Comparison of ENCODE assay signal across 8 cellular contexts in the genomic region with DNA sequence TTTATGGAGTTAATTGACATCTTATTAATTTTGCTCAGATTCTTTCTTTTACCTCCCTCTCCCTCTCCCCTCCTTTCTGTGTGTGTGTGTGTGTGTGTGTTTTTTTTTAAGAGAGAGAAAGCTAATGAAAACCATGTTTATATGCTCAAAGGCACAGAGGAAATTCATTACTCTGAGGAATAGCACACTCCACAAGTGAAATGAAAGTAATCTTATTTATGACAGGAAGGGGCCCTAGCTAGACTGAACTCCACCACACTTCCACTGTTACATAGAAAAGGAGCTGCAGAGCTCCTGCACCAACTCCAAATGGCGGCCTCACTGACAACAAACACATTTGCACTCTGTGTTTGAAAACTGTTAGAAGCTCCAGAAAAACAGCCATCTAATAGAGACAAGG.
DNase-seq lines count a peak whose midpoint lies in the region; ATAC-seq, FAIRE-seq and TF ChIP-seq lines count a peak whose summit lies in the region.

No MANE protein-coding gene starts in this region.

- TF ChIP-seq POLR2A in IMR-90 (IDR thresholded peaks at IDR 0.05; ENCODE audit: low read depth, low read length) (no peak), endothelial cell of umbilical vein (IDR thresholded peaks at IDR 0.05; ENCODE audit: low read depth, low read length) (no peak)

- BruUV-seq in IMR-90 (replicated peaks; lab: Mats Ljungman, UMichigan) (no TSS peak), endothelial cell of umbilical vein (replicated peaks; lab: Mats Ljungman, UMichigan) (no TSS peak)

- H3K4ac ChIP-seq in IMR-90 (ENCODE audit: low read depth, low read length), result no peak overlapping the region

- H3K18ac ChIP-seq in IMR-90 (ENCODE audit: low read depth, low read length), result no peak overlapping the region; the same call in 1 of the 2 replicates

- POLR2A ChIA-PET in IMR-90 (lab: Charles Lee; ENCODE audit: unreplicated experiment) (interaction anchor here (0.6 kb wide), 1 partner anchor 1224 kb away, joined by 6 read pairs; no protein-coding TSS in a partner anchor), endothelial cell of umbilical vein (lab: Charles Lee) (no interaction called here)

- H3K56ac ChIP-seq in IMR-90 (ENCODE audit: extremely low read depth, insufficient read depth, low read length), result no peak overlapping the region

- peak overlapping the region in 1 of 10 experiments; percentile 17; a peak in 3 of 20 replicates for H3K4me3 ChIP-seq in BLaER1 treated with 17β-estradiol and CSF1 and Interleukin-3, amounts not matched to agents 10 nM and 100 nM
- H3K4me3 ChIP-seq in IMR-90 (ENCODE audit: insufficient read depth, low read depth, low read length) (no peak overlapping the region), endothelial cell of umbilical vein (replicated peaks in 1 of 3; ENCODE audit: insufficient read depth in 1 of 3, low read depth in 1 of 3, low read length in 3 of 3) (no peak overlapping the region)

- ATAC-seq in GM19452 (IDR thresholded peaks at IDR 0.05; ENCODE audit: unreplicated experiment), result peak; percentile 84
- peak; percentile 33; the same call in 1 of the 2 replicates for ATAC-seq in IMR-90 (ENCODE audit: low read depth)
- ATAC-seq in HG02970 (IDR thresholded peaks at IDR 0.05; ENCODE audit: low FRiP score, unreplicated experiment), result no peak
- ATAC-seq in activated CD4-positive, CD25-positive, alpha-beta regulatory T cell treated with anti-CD3 and anti-CD28 coated beads, Interleukin-2, amount 50 U/mL, for 24 hours, result no peak

- H3K79me2 ChIP-seq in endothelial cell of umbilical vein (ENCODE audit: control insufficient read depth, insufficient read depth, low read length), result no peaks in the 10 kb centered on the region

- dilution Hi-C loops in IMR-90 (cut with HindIII; ENCODE audit: low sequenced_read_pairs, unreplicated experiment), result no loop called here
- dilution Hi-C loops in endothelial cell of umbilical vein (cut with MboI; ENCODE audit: extremely low pct_ligation_motif_present, low sequenced_read_pairs), result no loop called here

- H2BK120ac ChIP-seq in IMR-90 (ENCODE audit: low read depth, low read length), result 0 out of 2 replicates have a peak overlapping the region, but pooled peaks have one; percentile 32

- FAIRE-seq in endothelial cell of umbilical vein (lab: Jason Lieb, UNC), result no peak

- peaks cover 0 to 5% (median 0%) of the 10 kb centered on the region in 11 experiments; a peak in 2 of 22 replicates for H3K36me3 ChIP-seq in BLaER1 treated with 17β-estradiol and CSF1 and Interleukin-3, amounts not matched to agents 10 nM and 100 nM
- H3K36me3 ChIP-seq in IMR-90 (ENCODE audit: control insufficient read depth, insufficient read depth, low read length) (no peaks in the 10 kb centered on the region), endothelial cell of umbilical vein (ENCODE audit: control insufficient read depth in 2 of 2, extremely low read depth in 1 of 2, insufficient read depth in 2 of 2, low read length in 2 of 2) (no peaks in the 10 kb centered on the region)

- H3K79me1 ChIP-seq in IMR-90 (ENCODE audit: low read depth in 1 of 2, low read length in 2 of 2), result peaks cover 2 to 11% of the 10 kb centered on the region in 2 experiments; a peak in 2 of 4 replicates

- peaks cover 15 to 35% (median 25%) of the 10 kb centered on the region in 10 experiments for H3K4me1 ChIP-seq in BLaER1 treated with 17β-estradiol and CSF1 and Interleukin-3, amounts not matched to agents 10 nM and 100 nM
- peaks cover 18% of the 10 kb centered on the region for H3K4me1 ChIP-seq in IMR-90 (ENCODE audit: control insufficient read depth, insufficient read depth, low read length)
- H3K4me1 ChIP-seq in endothelial cell of umbilical vein (ENCODE audit: control insufficient read depth, extremely low read depth, insufficient read depth, low read length), result peaks cover 13% of the 10 kb centered on the region

- peak overlapping the region in 5 of 11 experiments; percentile 6 to 34 (median 32); a peak in 3 of 22 replicates for H3K9ac ChIP-seq in BLaER1 treated with 17β-estradiol and CSF1 and Interleukin-3, amounts not matched to agents 10 nM and 100 nM
- H3K9ac ChIP-seq in IMR-90 (ENCODE audit: low read depth, low read length) (peak overlapping the region; percentile 46; the same call in 1 of the 2 replicates), endothelial cell of umbilical vein (replicated peaks; ENCODE audit: extremely low read depth, insufficient read depth, low read length) (no peak overlapping the region)

- TF ChIP-seq RAD21 in IMR-90 (IDR thresholded peaks at IDR 0.05; ENCODE audit: low read length), result no peak

- WGBS in IMR-90 (ENCODE audit: extremely low coverage in 2 of 2, insufficient read length in 1 of 2), 2 experiments, result no CpG with 5 or more reads among the region's 1 CpG

- H3K4me2 ChIP-seq in BLaER1 treated with 17β-estradiol and CSF1 and Interleukin-3, amounts not matched to agents 10 nM and 100 nM, result peak overlapping the region; percentile 38 to 76 (median 59)
- H3K4me2 ChIP-seq in IMR-90 (ENCODE audit: low read depth, low read length) (peak overlapping the region; percentile 24; the same call in 1 of the 2 replicates), endothelial cell of umbilical vein (ENCODE audit: insufficient read depth, low read length) (no peak overlapping the region)

- H3K23ac ChIP-seq in IMR-90 (ENCODE audit: low read depth, low read length), result peak overlapping the region; percentile 26; the same call in 1 of the 2 replicates

- H2BK5ac ChIP-seq in IMR-90 (ENCODE audit: low read depth, low read length, poor library complexity, severe bottlenecking), result peak overlapping the region; percentile 60

- peak overlapping the region; percentile 6; the same call in 1 of the 2 replicates for H4K5ac ChIP-seq in IMR-90 (ENCODE audit: low read depth, low read length)

- no peaks in the 10 kb centered on the region for H4K20me1 ChIP-seq in BLaER1 treated with 17β-estradiol and CSF1 and Interleukin-3, amounts not matched to agents 10 nM and 100 nM
- H4K20me1 ChIP-seq in IMR-90 (ENCODE audit: insufficient read depth, low read length), result no peaks in the 10 kb centered on the region
- H4K20me1 ChIP-seq in endothelial cell of umbilical vein (replicated peaks; ENCODE audit: control insufficient read depth, extremely low read depth, insufficient read depth, low read length), result no peaks in the 10 kb centered on the region

- H2BK15ac ChIP-seq in IMR-90 (ENCODE audit: low read depth, low read length), result no peak overlapping the region; the same call in 2 of the 3 replicates

- H4K91ac ChIP-seq in IMR-90 (ENCODE audit: insufficient read depth, low read depth, low read length), result 0 out of 2 replicates have a peak overlapping the region, but pooled peaks have one; percentile 27

- in situ Hi-C loops in IMR-90 (cut with MboI; ENCODE audit: low sequenced_read_pairs), result loop anchor here (10.0 to 25.0 kb wide), 2 partner anchors 892 to 1050 kb away; a partner anchor contains a TSS

- no peak overlapping the region for H2AK5ac ChIP-seq in IMR-90 (ENCODE audit: low read depth, low read length)

- no peak overlapping the region for H2AK9ac ChIP-seq in IMR-90 (replicated peaks; ENCODE audit: low read depth, low read length, poor library complexity)

- H3K9me1 ChIP-seq in IMR-90 (ENCODE audit: insufficient read depth, low read length) (peaks cover 3% of the 10 kb centered on the region; the same call in 1 of the 2 replicates), endothelial cell of umbilical vein (replicated peaks; ENCODE audit: control insufficient read depth, extremely low read depth, insufficient read depth, low read length) (no peaks in the 10 kb centered on the region)

- TF ChIP-seq CTCF in IMR-90 (conservative IDR thresholded peaks at IDR 0.05; ENCODE audit: low read depth, low read length), result no peak
- TF ChIP-seq CTCF in endothelial cell of umbilical vein (IDR thresholded peaks at IDR 0.05; ENCODE audit: extremely low read depth in 1 of 2, insufficient read depth in 1 of 2, low read depth in 1 of 2, low read length in 2 of 2), result no peak

- peaks cover 4 to 7% (median 4%) of the 10 kb centered on the region in 11 experiments; a peak in 20 of 22 replicates for H3K9me3 ChIP-seq in BLaER1 treated with 17β-estradiol and CSF1 and Interleukin-3, amounts not matched to agents 10 nM and 100 nM (replicated peaks in 1 of 11)
- H3K9me3 ChIP-seq in IMR-90 (ENCODE audit: control insufficient read depth, insufficient read depth, low read length) (no peaks in the 10 kb centered on the region), endothelial cell of umbilical vein (replicated peaks; ENCODE audit: control insufficient read depth, insufficient read depth, low read length) (no peaks in the 10 kb centered on the region)

- peak overlapping the region; percentile 0; the same call in 1 of the 2 replicates for H2BK20ac ChIP-seq in IMR-90 (ENCODE audit: low read depth, low read length)

- CTCF ChIA-PET in IMR-90 (lab: Yijun Ruan, JAX), result interaction anchor here (1.1 kb wide), 1 partner anchor 896 kb away, joined by 3 read pairs; no protein-coding TSS in a partner anchor
- CTCF ChIA-PET in endothelial cell of umbilical vein (lab: Charles Lee), result interaction anchor here (0.7 to 6.2 kb wide), 12 partner anchors 28 to 1221 kb away, joined by 3 to 75 read pairs (median 3); no protein-coding TSS in a partner anchor

- H3K27me3 ChIP-seq in BLaER1 treated with 17β-estradiol and CSF1 and Interleukin-3, amounts not matched to agents 10 nM and 100 nM, result no peaks in the 10 kb centered on the region
- H3K27me3 ChIP-seq in IMR-90 (ENCODE audit: control insufficient read depth, insufficient read depth, low read length) (no peaks in the 10 kb centered on the region), endothelial cell of umbilical vein (ENCODE audit: control insufficient read depth in 2 of 2, insufficient read depth in 2 of 2, low read length in 2 of 2) (no peaks in the 10 kb centered on the region)

- H3K14ac ChIP-seq in IMR-90 (replicated peaks; ENCODE audit: low read depth, low read length), result peak overlapping the region; percentile 44

- H4K8ac ChIP-seq in IMR-90 (ENCODE audit: low read depth in 2 of 2, low read length in 2 of 2), result peak overlapping the region in 1 of 2 experiments; percentile 27; a peak in 1 of 4 replicates

- intact Hi-C loops in IMR-90 (cut with micrococcal nuclease), result no loop called here
- intact Hi-C loops in endothelial cell of umbilical vein (cut with micrococcal nuclease), result loop anchor here (10.0 kb wide), 4 partner anchors 352 to 542 kb away; a partner anchor contains a TSS

- DNase-seq in IMR-90 (peak; percentile 30), endothelial cell of umbilical vein (ENCODE audit: low read depth, low spot score) (peak; percentile 67), NCI-H524 treated with DMSO at 0.1 percent for 48 hours (lab: John Stamatoyannopoulos, UW) (no peak), COR-L47 (lab: John Stamatoyannopoulos, UW) (no peak)

- no peak overlapping the region for H2AFZ ChIP-seq in IMR-90 (replicated peaks; ENCODE audit: low read length, poor library complexity)
- H2AFZ ChIP-seq in endothelial cell of umbilical vein (ENCODE audit: low read depth, low read length), result peak overlapping the region; percentile 23

- H3K27ac ChIP-seq in BLaER1 treated with 17β-estradiol and CSF1 and Interleukin-3, amounts not matched to agents 10 nM and 100 nM, result peak overlapping the region in 7 of 11 experiments; percentile 1 to 51 (median 39); a peak in 10 of 22 replicates
- H3K27ac ChIP-seq in IMR-90 (ENCODE audit: insufficient read depth, low read length), result peak overlapping the region; percentile 45; the same call in 1 of the 2 replicates
- H3K27ac ChIP-seq in endothelial cell of umbilical vein (ENCODE audit: insufficient read depth, low read depth, low read length), result no peak overlapping the region

Comparison
In these comparisons a context has a peak if more than half of its experiments do, and no peak if none do; other contexts are left out.
1. ATAC-seq: peak in GM19452 (single experiment) and IMR-90 (single experiment); none in HG02970 (single experiment) and activated CD4-positive, CD25-positive, alpha-beta regulatory T cell treated with anti-CD3 and anti-CD28 coated beads, Interleukin-2, amount 50 U/mL, for 24 hours (0 of 2).
2. DNase-seq: peak in IMR-90 (single experiment) and endothelial cell of umbilical vein (single experiment); none in NCI-H524 treated with DMSO at 0.1 percent for 48 hours (single experiment) and COR-L47 (single experiment).